Comparison of ENCODE assay signal across 10 cellular contexts in genomic region chr6:26613717-26614683, GRCh38. TPM values are rescaled to one million over a fixed set of nuclear protein-coding genes. Genes with fewer than 3 reads are reported as not detected.
DNase-seq lines count a peak whose midpoint lies in the region; ATAC-seq, FAIRE-seq and TF ChIP-seq lines count a peak whose summit lies in the region.
"Had no signal": no experiment of that assay in that cellular context is flagged by ENCODE, and none has a peak within 500 bp of the region (broad histone marks: within the 10 kb centered on the region; RNA-seq: fewer than 3 reads in every experiment).

No MANE protein-coding gene starts in this region.

- RAD21 ChIA-PET in GM12878 (lab: Charles Lee; ENCODE audit: unreplicated experiment), result no interaction called here

- intact Hi-C loops in GM12878 (cut with micrococcal nuclease; ENCODE audit: unreplicated experiment), result no loop called here

- no peak for TF ChIP-seq POLR2A in GM12878 (IDR thresholded peaks at IDR 0.05; ENCODE audit: low read depth, low read length)

- WGBS in GM12878 (ENCODE audit: insufficient coverage, insufficient replicate concordance, low lambda C conversion rate, missing lambda C conversion rate), result 51% methylated on average over 56 of the region's 66 CpGs
- WGBS in smooth muscle cell (ENCODE audit: low lambda C conversion rate), result 1% methylated on average over 66 of the region's 66 CpGs

- H3K4me3 ChIP-seq in GM12878, result 0 out of 2 replicates have a peak overlapping the region, but pooled peaks have one; percentile 16
- H3K4me3 ChIP-seq in smooth muscle cell, result peak overlapping the region; percentile 56

- peaks cover 0 to 5% of the 10 kb centered on the region in 2 experiments; a peak in 2 of 4 replicates for H3K27me3 ChIP-seq in GM12878 (replicated peaks in 1 of 2; ENCODE audit: control insufficient read depth in 2 of 2, insufficient read depth in 2 of 2, low read length in 1 of 2)
- H3K27me3 ChIP-seq in smooth muscle cell (ENCODE audit: low read depth), result peaks cover 52% of the 10 kb centered on the region

- H3K9ac ChIP-seq in GM12878 (ENCODE audit: control insufficient read depth, insufficient read depth, low read length), result no peak overlapping the region
- H3K9ac ChIP-seq in smooth muscle cell (ENCODE audit: low read depth), result no peak overlapping the region

- CTCF ChIA-PET in GM12878 (lab: Yijun Ruan, JAX), result no interaction called here

- peak; percentile 46 for ATAC-seq in GM12878

- no peaks in the 10 kb centered on the region for H3K79me2 ChIP-seq in GM12878 (ENCODE audit: control insufficient read depth, insufficient read depth, low read length)
- no peaks in the 10 kb centered on the region for H3K79me2 ChIP-seq in smooth muscle cell (ENCODE audit: low read depth)

- H3K36me3 ChIP-seq in GM12878 (ENCODE audit: control insufficient read depth in 2 of 2, insufficient read depth in 2 of 2, low read length in 1 of 2) (no peaks in the 10 kb centered on the region), smooth muscle cell (ENCODE audit: low read depth) (no peaks in the 10 kb centered on the region)

- SMC1A ChIA-PET in GM12878 (lab: Charles Lee; ENCODE audit: uncharacterized antibody, unreplicated experiment), result no interaction called here

- DNase-seq in NCI-H82 (lab: John Stamatoyannopoulos, UW), result peak; percentile 43
- no peak for DNase-seq in NCI-H82 treated with DMSO at 0.1 percent for 48 hours (lab: John Stamatoyannopoulos, UW; ENCODE audit: unreplicated experiment)
- DNase-seq in GM12878 (ENCODE audit: low read depth, low spot score), result no peak
- peak; percentile 64 for DNase-seq in islet precursor cell
- DNase-seq in smooth muscle cell (lab: John Stamatoyannopoulos, UW; ENCODE audit: unreplicated experiment), result no peak
- DNase-seq in activated CD4-positive, CD25-positive, alpha-beta regulatory T cell treated with anti-CD3 and anti-CD28 coated beads, Interleukin-2, amount 50 U/mL, for 72 hours, result no peak
- no peak for DNase-seq in OCI-M1 (lab: John Stamatoyannopoulos, UW)
- no peak for DNase-seq in Kasumi-1 (lab: John Stamatoyannopoulos, UW)
- DNase-seq: SHP77 treated with DMSO at 0.1 percent for 48 hours had no signal

- H3K4me2 ChIP-seq in GM12878 (ENCODE audit: control insufficient read depth, insufficient read depth) (peak overlapping the region; percentile 57), smooth muscle cell (peak overlapping the region; percentile 96)

- FAIRE-seq in GM12878 (lab: Jason Lieb, UNC), result no peak

- no peaks in the 10 kb centered on the region for H4K20me1 ChIP-seq in GM12878 (ENCODE audit: control insufficient read depth, insufficient read depth)
- no peaks in the 10 kb centered on the region for H4K20me1 ChIP-seq in smooth muscle cell (ENCODE audit: low read depth)

- no peaks in the 10 kb centered on the region for H3F3A ChIP-seq in smooth muscle cell (ENCODE audit: low read depth)

- peaks cover 2% of the 10 kb centered on the region; the same call in 2 of the 3 replicates for H3K9me3 ChIP-seq in GM12878 (replicated peaks; ENCODE audit: control insufficient read depth, insufficient read depth, low read length)
- H3K9me3 ChIP-seq in smooth muscle cell (replicated peaks; ENCODE audit: low read depth), result no peaks in the 10 kb centered on the region

- TF ChIP-seq CTCF in GM12878 (IDR thresholded peaks at IDR 0.05 in 2 of 3, conservative IDR thresholded peaks at IDR 0.05 in 1 of 3; ENCODE audit: control insufficient read depth in 2 of 3, extremely low read depth in 1 of 3, insufficient read depth in 1 of 3, low read depth in 3 of 3, low read length in 3 of 3), result no peak
- TF ChIP-seq CTCF in smooth muscle cell (IDR thresholded peaks at IDR 0.05; ENCODE audit: borderline replicate concordance, insufficient read depth, poor library complexity, severe bottlenecking), result no peak

- POLR2A ChIA-PET in GM12878 (lab: Charles Lee), result no interaction called here

- in situ Hi-C loops in GM12878 (cut with MboI), result loop anchor here (5.0 kb wide), 1 partner anchor 468 kb away; no protein-coding TSS in a partner anchor

- TF ChIP-seq EP300 in GM12878 (IDR thresholded peaks at IDR 0.05; ENCODE audit: borderline replicate concordance in 1 of 2, control insufficient read depth in 1 of 2, low read depth in 2 of 2, low read length in 2 of 2), result no peak

- H3K27ac ChIP-seq in GM12878 (ENCODE audit: control insufficient read depth, insufficient read depth) (no peak overlapping the region), smooth muscle cell (ENCODE audit: low read depth) (no peak overlapping the region)
- H3K27ac ChIP-seq: epithelial cell of prostate had no signal

- peak overlapping the region; percentile 1 for H2AFZ ChIP-seq in GM12878 (ENCODE audit: control insufficient read depth, low read depth, low read length)
- H2AFZ ChIP-seq in smooth muscle cell (ENCODE audit: low read depth), result peak overlapping the region; percentile 85

- TF ChIP-seq RAD21 in GM12878 (IDR thresholded peaks at IDR 0.05; ENCODE audit: insufficient read depth, low read depth, low read length), result no peak

- no TSS peak for BruUV-seq in GM12878 (replicated peaks; lab: Mats Ljungman, UMichigan)

- H3K4me1 ChIP-seq in GM12878 (ENCODE audit: control insufficient read depth, insufficient read depth, low read length) (no peaks in the 10 kb centered on the region), smooth muscle cell (ENCODE audit: low read depth) (no peaks in the 10 kb centered on the region)

TF ChIP-seq in GM12878, 131 proteins besides CTCF, POLR2A, EP300 and RAD21 (continues in another document):
- TF ChIP-seq BCLAF1 (IDR thresholded peaks at IDR 0.05), result no peak

RNA-seq across cellular contexts. Expression of gene ABT1, which starts 17.2 kb away (rescaled TPM):
- 19.2 and 19.7 TPM in 2 replicates for total RNA-seq in GM12878 (2013; cell fraction: nucleolus; rRNA removed)
- total RNA-seq in GM12878 (2014; rRNA removed), result 33.5 and 37.1 TPM in 2 replicates
- 19.4 and 21.5 TPM in 2 replicates for total RNA-seq in GM12878 (2014; rRNA removed; fragmentation: Illumina TruSeq; extraction: Trizol)
- 27.3 and 27.5 TPM in 2 replicates for total RNA-seq in GM12878 (2021)
- 9.1 TPM for polyA plus RNA-seq in GM12878 (2011; ENCODE audit: low read depth)
- polyA plus RNA-seq in GM12878 (2011; rRNA removed), result 22.5 and 29.1 TPM in 2 replicates
- polyA plus RNA-seq in GM12878 (2011; cell fraction: cytosol; rRNA removed), result 32.1 and 42.6 TPM in 2 replicates
- 19.3 and 23.6 TPM in 2 replicates for polyA plus RNA-seq in GM12878 (2011; cell fraction: nucleus; rRNA removed)
- polyA plus RNA-seq in GM12878 (2012), result 15.4 and 17.1 TPM in 2 replicates
- 8.4 and 15.4 TPM in 2 replicates for polyA plus RNA-seq in GM12878 (2014; fragmentation: Illumina TruSeq; extraction: Trizol)
- 10 to 100 TPM in 1 of 2 experiments, 1 to 10 TPM in 1; 8.4 to 11.3 TPM for polyA plus RNA-seq in GM12878 (2014; fragmentation: Nextera tagmentation; extraction: Ambion mirVana)
- polyA plus RNA-seq in GM12878 (2014; rRNA removed), result 35.7 and 36.9 TPM in 2 replicates
- polyA plus RNA-seq in GM12878 (2016; fragmentation: Nextera tagmentation; extraction: Ambion mirVana), result 10 to 100 TPM; 42.5 to 43.5 TPM
- 13.5 and 22.0 TPM in 2 replicates for polyA minus RNA-seq in GM12878 (2011; rRNA and poly(A)+ RNA removed)
- polyA minus RNA-seq in GM12878 (2011; cell fraction: cytosol; rRNA and poly(A)+ RNA removed), result 6.9 and 7.8 TPM in 2 replicates
- polyA minus RNA-seq in GM12878 (2011; cell fraction: nucleus; rRNA and poly(A)+ RNA removed), result 20.7 and 25.6 TPM in 2 replicates
- 22.8 and 23.7 TPM in 2 replicates for total RNA-seq in smooth muscle cell
- polyA plus RNA-seq in smooth muscle cell, result 34.9 and 40.2 TPM in 2 replicates

RNA-seq across cellular contexts. Expression of gene ZNF322, which starts 45.5 kb away (rescaled TPM):
- total RNA-seq in GM12878 (2013; cell fraction: nucleolus; rRNA removed), result 21.3 and 23.0 TPM in 2 replicates
- total RNA-seq in GM12878 (2014; rRNA removed), result 10.6 and 14.1 TPM in 2 replicates
- 15.4 and 15.6 TPM in 2 replicates for total RNA-seq in GM12878 (2014; rRNA removed; fragmentation: Illumina TruSeq; extraction: Trizol)
- 17.9 and 19.1 TPM in 2 replicates for total RNA-seq in GM12878 (2021)
- polyA plus RNA-seq in GM12878 (2011; ENCODE audit: low read depth), result 3.3 TPM
- 14.3 and 23.2 TPM in 2 replicates for polyA plus RNA-seq in GM12878 (2011; rRNA removed)
- 6.0 and 7.5 TPM in 2 replicates for polyA plus RNA-seq in GM12878 (2011; cell fraction: cytosol; rRNA removed)
- 10.1 and 10.8 TPM in 2 replicates for polyA plus RNA-seq in GM12878 (2011; cell fraction: nucleus; rRNA removed)
- polyA plus RNA-seq in GM12878 (2012), result 4.3 and 6.3 TPM in 2 replicates
- 11.8 and 16.2 TPM in 2 replicates for polyA plus RNA-seq in GM12878 (2014; fragmentation: Illumina TruSeq; extraction: Trizol)
- polyA plus RNA-seq in GM12878 (2014; fragmentation: Nextera tagmentation; extraction: Ambion mirVana), result 1 to 10 TPM; 2.7 to 4.0 TPM
- polyA plus RNA-seq in GM12878 (2014; rRNA removed), result 6.5 and 8.4 TPM in 2 replicates
- 10 to 100 TPM; 12.1 to 12.2 TPM for polyA plus RNA-seq in GM12878 (2016; fragmentation: Nextera tagmentation; extraction: Ambion mirVana)
- 11.2 and 12.1 TPM in 2 replicates for polyA minus RNA-seq in GM12878 (2011; rRNA and poly(A)+ RNA removed)
- polyA minus RNA-seq in GM12878 (2011; cell fraction: cytosol; rRNA and poly(A)+ RNA removed), result 4.8 and 6.1 TPM in 2 replicates
- 14.1 and 18.2 TPM in 2 replicates for polyA minus RNA-seq in GM12878 (2011; cell fraction: nucleus; rRNA and poly(A)+ RNA removed)
- total RNA-seq in smooth muscle cell, result 23.3 and 23.9 TPM in 2 replicates
- 13.7 and 16.7 TPM in 2 replicates for polyA plus RNA-seq in smooth muscle cell

Comparison
In these comparisons a context has a peak if more than half of its experiments do, and no peak if none do; other contexts are left out.
1. DNase-seq: peak in NCI-H82 (single experiment) and islet precursor cell (single experiment); none in NCI-H82 treated with DMSO at 0.1 percent for 48 hours (single experiment), GM12878 (single experiment), smooth muscle cell (single experiment), activated CD4-positive, CD25-positive, alpha-beta regulatory T cell treated with anti-CD3 and anti-CD28 coated beads, Interleukin-2, amount 50 U/mL, for 72 hours (single experiment), OCI-M1 (single experiment) and Kasumi-1 (0 of 2).